In the genomic region with DNA sequence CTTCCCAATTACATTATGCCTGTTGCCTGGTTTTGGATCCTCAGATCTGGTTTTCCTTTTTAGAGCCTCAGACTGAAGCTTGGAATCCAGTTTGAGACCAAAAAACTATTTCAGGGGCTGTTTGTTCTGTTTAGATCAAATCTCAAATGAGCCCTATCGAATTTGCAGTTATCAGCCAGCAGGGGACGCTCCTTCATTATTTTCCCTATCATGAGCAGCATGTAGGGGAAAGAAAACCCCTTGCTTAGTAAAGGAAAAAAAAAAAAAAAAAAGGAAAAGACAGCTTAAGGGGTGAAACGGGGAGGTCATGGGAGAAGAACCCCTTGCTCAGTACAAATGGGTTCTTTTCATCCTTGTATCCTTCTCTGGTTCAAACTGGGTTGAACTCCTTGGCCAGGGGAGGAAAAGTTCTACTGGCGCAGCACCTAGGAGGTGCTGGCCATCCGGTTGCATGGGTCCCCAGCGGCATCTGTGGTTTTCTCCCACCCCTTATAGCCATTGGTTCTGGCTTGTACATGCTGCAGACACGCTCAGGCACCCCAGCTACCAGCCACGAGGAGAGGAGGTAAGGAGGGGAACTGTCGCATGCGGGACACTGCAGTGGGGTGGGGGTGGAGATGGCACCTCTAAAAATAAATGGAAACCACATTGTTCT, we compare ENCODE assay signal across 10 cellular contexts.
DNase-seq lines count a peak whose midpoint lies in the region; ATAC-seq and TF ChIP-seq lines count a peak whose summit lies in the region.
"Had no signal": no experiment of that assay in that cellular context is flagged by ENCODE, and none has a peak within 500 bp of the region (broad histone marks: within the 10 kb centered on the region; RNA-seq: fewer than 3 reads in every experiment).

No MANE protein-coding gene starts in this region.

- no peak overlapping the region for H3K27ac Mint-ChIP-seq in WTC11
- H3K27ac Mint-ChIP-seq in activated naive CD8-positive, alpha-beta T cell treated with anti-CD3 and anti-CD28 coated beads, Interleukin-2, amount 50 U/mL, for 24 hours = no peak overlapping the region
- H3K27ac Mint-ChIP-seq: naive thymus-derived CD4-positive, alpha-beta T cell had no signal

- no peak overlapping the region for H3K4me3 Mint-ChIP-seq in WTC11
- no peak overlapping the region for H3K4me3 Mint-ChIP-seq in activated naive CD8-positive, alpha-beta T cell treated with anti-CD3 and anti-CD28 coated beads, Interleukin-2, amount 50 U/mL, for 24 hours
- H3K4me3 Mint-ChIP-seq: naive thymus-derived CD4-positive, alpha-beta T cell had no signal

- CTCF ChIA-PET in WTC11 (lab: Charles Lee) = interaction anchor here (0.6 to 2.5 kb wide), 14 partner anchors 12 to 1617 kb away, joined by 3 to 13 read pairs (median 3); no protein-coding TSS in a partner anchor

- ATAC-seq in WTC11 = peak; percentile 86
- no peak for ATAC-seq in activated naive CD8-positive, alpha-beta T cell treated with anti-CD3 and anti-CD28 coated beads, Interleukin-2, amount 50 U/mL, for 24 hours
- ATAC-seq: naive thymus-derived CD4-positive, alpha-beta T cell had no signal

- no peaks in the 10 kb centered on the region for H3K27me3 Mint-ChIP-seq in WTC11 (ENCODE audit: low read depth)
- H3K27me3 Mint-ChIP-seq in activated naive CD8-positive, alpha-beta T cell treated with anti-CD3 and anti-CD28 coated beads, Interleukin-2, amount 50 U/mL, for 24 hours = no peaks in the 10 kb centered on the region
- H3K27me3 Mint-ChIP-seq: naive thymus-derived CD4-positive, alpha-beta T cell had no signal

- POLR2A ChIA-PET in WTC11 (lab: Charles Lee) = interaction anchor here (1.1 kb wide), 1 partner anchor 470 kb away, joined by 3 read pairs; no protein-coding TSS in a partner anchor

- intact Hi-C loops in cardiac septum (cut with DNase I) = no loop called here

- peak; percentile 71 for TF ChIP-seq CTCF in WTC11 (IDR thresholded peaks at IDR 0.05)

- no peaks in the 10 kb centered on the region for H3K9me3 Mint-ChIP-seq in WTC11
- H3K9me3 Mint-ChIP-seq in activated naive CD8-positive, alpha-beta T cell treated with anti-CD3 and anti-CD28 coated beads, Interleukin-2, amount 50 U/mL, for 24 hours = no peaks in the 10 kb centered on the region

- DNase-seq in GM04504 (ENCODE audit: low read depth) (peak; percentile 3), HT-29 (ENCODE audit: low spot score) (peak; percentile 37), WTC11 (ENCODE audit: low spot score) (peak; percentile 50), lung microvascular endothelial cell (ENCODE audit: low read depth in 2 of 2) (peak; percentile 15 to 21), SHP77 (lab: John Stamatoyannopoulos, UW) (no peak), cardiac septum (ENCODE audit: low spot score) (no peak)
- no peak for DNase-seq in stimulated activated CD4-positive, alpha-beta T cell treated with anti-CD3 and anti-CD28 coated beads, Interleukin-4, amount 100 ng/mL, for 4 hours
- no peak for DNase-seq in activated naive CD8-positive, alpha-beta T cell treated with anti-CD3 and anti-CD28 coated beads, Interleukin-2, amount 50 U/mL, for 24 hours
- DNase-seq: naive thymus-derived CD4-positive, alpha-beta T cell; Peyer's patch had no signal

- no peaks in the 10 kb centered on the region for H3K36me3 Mint-ChIP-seq in WTC11
- no peaks in the 10 kb centered on the region for H3K36me3 Mint-ChIP-seq in activated naive CD8-positive, alpha-beta T cell treated with anti-CD3 and anti-CD28 coated beads, Interleukin-2, amount 50 U/mL, for 24 hours (ENCODE audit: low read depth)
- H3K36me3 Mint-ChIP-seq: naive thymus-derived CD4-positive, alpha-beta T cell had no signal

- peaks cover 4% of the 10 kb centered on the region; the same call in 1 of the 2 replicates for H3K4me1 Mint-ChIP-seq in WTC11
- no peaks in the 10 kb centered on the region for H3K4me1 Mint-ChIP-seq in activated naive CD8-positive, alpha-beta T cell treated with anti-CD3 and anti-CD28 coated beads, Interleukin-2, amount 50 U/mL, for 24 hours
- H3K4me1 Mint-ChIP-seq: naive thymus-derived CD4-positive, alpha-beta T cell had no signal

TF ChIP-seq in WTC11, 78 proteins besides CTCF, POLR2A, EP300 and RAD21:
- TF ChIP-seq, protein P1, sequence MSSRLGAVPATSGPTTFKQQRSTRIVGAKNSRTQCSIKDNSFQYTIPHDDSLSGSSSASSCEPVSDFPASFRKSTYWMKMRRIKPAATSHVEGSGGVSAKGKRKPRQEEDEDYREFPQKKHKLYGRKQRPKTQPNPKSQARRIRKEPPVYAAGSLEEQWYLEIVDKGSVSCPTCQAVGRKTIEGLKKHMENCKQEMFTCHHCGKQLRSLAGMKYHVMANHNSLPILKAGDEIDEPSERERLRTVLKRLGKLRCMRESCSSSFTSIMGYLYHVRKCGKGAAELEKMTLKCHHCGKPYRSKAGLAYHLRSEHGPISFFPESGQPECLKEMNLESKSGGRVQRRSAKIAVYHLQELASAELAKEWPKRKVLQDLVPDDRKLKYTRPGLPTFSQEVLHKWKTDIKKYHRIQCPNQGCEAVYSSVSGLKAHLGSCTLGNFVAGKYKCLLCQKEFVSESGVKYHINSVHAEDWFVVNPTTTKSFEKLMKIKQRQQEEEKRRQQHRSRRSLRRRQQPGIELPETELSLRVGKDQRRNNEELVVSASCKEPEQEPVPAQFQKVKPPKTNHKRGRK (CRISPR knock-in tag; IDR thresholded peaks at IDR 0.05; ENCODE audit: borderline replicate concordance) = no peak
- no peak for TF ChIP-seq JUN (CRISPR knock-in tag; IDR thresholded peaks at IDR 0.05)
TF ChIP-seq in WTC11: peak in this region for 0.

Comparison
In these comparisons a context has a peak if more than half of its experiments do, and no peak if none do; other contexts are left out.
1. DNase-seq: peak in GM04504 (single experiment), HT-29 (single experiment), WTC11 (single experiment) and lung microvascular endothelial cell (2 of 2); none in SHP77 (0 of 2), stimulated activated CD4-positive, alpha-beta T cell treated with anti-CD3 and anti-CD28 coated beads, Interleukin-4, amount 100 ng/mL, for 4 hours (0 of 2), activated naive CD8-positive, alpha-beta T cell treated with anti-CD3 and anti-CD28 coated beads, Interleukin-2, amount 50 U/mL, for 24 hours (single experiment) and cardiac septum (single experiment).